In the genomic region with DNA sequence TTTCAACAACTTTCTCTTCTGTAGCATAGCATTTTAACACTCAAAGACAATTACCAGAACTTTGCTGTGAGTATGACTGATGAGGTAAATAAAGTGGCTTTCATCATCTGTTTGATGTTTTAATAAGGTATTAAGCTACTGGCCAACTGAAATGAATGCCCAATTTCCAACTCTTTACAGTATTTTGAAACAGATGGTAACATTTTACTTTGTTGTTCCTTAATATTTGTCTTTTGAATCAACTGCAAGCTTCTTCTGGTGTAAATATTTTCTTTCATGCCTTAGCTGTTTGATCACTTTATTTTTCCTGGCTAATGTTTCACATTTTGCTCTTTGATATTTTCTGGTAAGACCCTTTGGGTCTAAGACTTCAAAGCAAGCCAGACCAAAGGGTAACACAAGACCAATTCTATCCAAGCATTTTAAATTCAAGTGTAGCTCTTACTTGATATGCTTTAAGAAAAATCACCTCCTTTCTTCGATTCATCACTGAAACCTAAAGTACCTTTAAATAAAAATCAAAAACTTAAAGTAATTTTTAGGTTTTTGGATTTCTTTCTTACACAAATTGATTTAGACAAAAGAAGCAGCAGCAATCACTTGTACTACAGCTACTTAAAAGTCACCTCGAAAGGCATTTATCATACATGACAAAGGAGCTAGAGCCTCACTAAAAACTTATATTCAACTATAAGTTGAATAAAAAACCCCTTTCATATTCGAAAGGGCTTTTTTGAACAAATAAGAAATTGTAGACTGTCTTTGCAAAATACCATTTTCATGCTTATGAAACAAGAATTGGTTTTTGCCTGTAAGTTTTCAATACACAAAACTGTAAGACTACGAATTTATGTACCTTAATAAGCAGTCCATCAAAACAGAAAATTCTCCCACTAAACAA, we compare ENCODE assay signal across 23 cellular contexts. TPM values are rescaled to one million over a fixed set of nuclear protein-coding genes. Genes with fewer than 3 reads are reported as not detected.
DNase-seq lines count a peak whose midpoint lies in the region; TF ChIP-seq lines count a peak whose summit lies in the region.
"Had no signal": no experiment of that assay in that cellular context is flagged by ENCODE, and none has a peak within 500 bp of the region (broad histone marks: within the 10 kb centered on the region; RNA-seq: fewer than 3 reads in every experiment).

No MANE protein-coding gene starts in this region.

- no peak overlapping the region for H3K14ac ChIP-seq in mesenchymal stem cell (ENCODE audit: low read length in 2 of 2)

- no peak overlapping the region for H4K8ac ChIP-seq in mesenchymal stem cell (ENCODE audit: low read length)

- no peak overlapping the region for H3K18ac ChIP-seq in mesenchymal stem cell (ENCODE audit: low read depth in 1 of 2, low read length in 2 of 2)

- peaks cover 7% of the 10 kb centered on the region for H3K79me1 ChIP-seq in mesenchymal stem cell (replicated peaks; ENCODE audit: low read length, poor library complexity, severe bottlenecking)

- TF ChIP-seq CTCF in endodermal cell (conservative IDR thresholded peaks at IDR 0.05), result no peak

- H3K23ac ChIP-seq in mesenchymal stem cell (ENCODE audit: low read length in 2 of 2), result no peak overlapping the region

- H2BK5ac ChIP-seq in mesenchymal stem cell (ENCODE audit: low read depth, low read length, poor library complexity, severe bottlenecking), result no peak overlapping the region

- H3K4me3 ChIP-seq in endodermal cell (ENCODE audit: low read length) (no peak overlapping the region), mesenchymal stem cell (ENCODE audit: insufficient read depth in 1 of 2, low read depth in 1 of 2, low read length in 2 of 2) (no peak overlapping the region)
- no peak overlapping the region for H3K4me3 ChIP-seq in CD4-positive, alpha-beta memory T cell (ENCODE audit: low read length in 2 of 2)
- no peak overlapping the region for H3K4me3 ChIP-seq in CD8-positive, alpha-beta memory T cell (ENCODE audit: low read length)
- H3K4me3 ChIP-seq: coronary artery, heart right ventricle, prostate gland, SK-N-MC, suprapubic skin had no signal

- H2AK5ac ChIP-seq in mesenchymal stem cell (ENCODE audit: low read length, severe bottlenecking), result no peak overlapping the region

- H3K4me2 ChIP-seq in mesenchymal stem cell (ENCODE audit: low read length, poor library complexity, severe bottlenecking), result no peak overlapping the region
- H3K4me2 ChIP-seq: KMS-11 had no signal

- no peak overlapping the region for H3K4me3 Mint-ChIP-seq in endodermal cell
- H3K4me3 Mint-ChIP-seq in CD4-positive, alpha-beta memory T cell, result no peak overlapping the region
- H3K4me3 Mint-ChIP-seq in CD8-positive, alpha-beta memory T cell, result no peak overlapping the region
- H3K4me3 Mint-ChIP-seq: activated B cell treated with CpG ODN at 0.5 μM for 24 hours; activated CD4-positive, alpha-beta memory T cell treated with anti-CD3 and anti-CD28 coated beads for 36 hours; stimulated activated memory B cell treated with anti-CD40 and anti-IgM and Interleukin-4, amounts not matched to agents 10 μg/mL and 1 μg/mL and 100 μg/mL, for 72 hours had no signal

- H3K27me3 ChIP-seq in endodermal cell (ENCODE audit: control insufficient read depth, insufficient read depth, low read length, poor library complexity, severe bottlenecking) (no peaks in the 10 kb centered on the region), mesenchymal stem cell (ENCODE audit: control insufficient read depth in 1 of 2, insufficient read depth in 1 of 2, low read length in 2 of 2) (no peaks in the 10 kb centered on the region)
- H3K27me3 ChIP-seq in CD4-positive, alpha-beta memory T cell (ENCODE audit: insufficient read depth, low read length), result no peaks in the 10 kb centered on the region
- H3K27me3 ChIP-seq in CD8-positive, alpha-beta memory T cell (ENCODE audit: insufficient read depth, low read length, poor library complexity, severe bottlenecking), result no peaks in the 10 kb centered on the region
- H3K27me3 ChIP-seq: heart right ventricle, suprapubic skin had no signal

- H2BK12ac ChIP-seq in mesenchymal stem cell (ENCODE audit: low read length in 2 of 2), result no peak overlapping the region

- no peak overlapping the region for H3K27ac ChIP-seq in endodermal cell (ENCODE audit: low read depth, low read length)
- no peak overlapping the region for H3K27ac ChIP-seq in mesenchymal stem cell (ENCODE audit: low read length, poor library complexity, severe bottlenecking)
- H3K27ac ChIP-seq in CD4-positive, alpha-beta memory T cell (ENCODE audit: low read depth, low read length), result no peak overlapping the region
- no peak overlapping the region for H3K27ac ChIP-seq in CD8-positive, alpha-beta memory T cell (ENCODE audit: low read depth, low read length)
- H3K27ac ChIP-seq: coronary artery, heart right ventricle, KMS-11, prostate gland, RWPE1, SK-N-MC, suprapubic skin had no signal

- POLR2A ChIA-PET in CD4-positive, alpha-beta memory T cell (lab: Charles Lee; ENCODE audit: partially characterized antibody), result no interaction called here
- POLR2A ChIA-PET in CD8-positive, alpha-beta memory T cell (lab: Charles Lee), result no interaction called here

- intact Hi-C loops in CD4-positive, alpha-beta memory T cell (cut with micrococcal nuclease), result no loop called here

- 87 to 100% methylated on average over 2 to 4 of the region's 4 CpGs for WGBS in endodermal cell (ENCODE audit: insufficient coverage in 1 of 2, insufficient read length in 1 of 2), 2 experiments
- 100% methylated on average over 1 of the region's 4 CpGs for WGBS in mesenchymal stem cell

- DNase-seq in AG20443 (ENCODE audit: low spot score) (peak; percentile 25), HuH-7 (ENCODE audit: low spot score) (peak; percentile 3), endodermal cell (no peak), mesenchymal stem cell (no peak), SKM-1 treated with dmso at 0.1 percent for 144 hours (lab: John Stamatoyannopoulos, UW; ENCODE audit: unreplicated experiment) (no peak), inferior parietal cortex (ENCODE audit: extremely low spot score) (no peak)
- DNase-seq in CD4-positive, alpha-beta memory T cell, result no peak
- no peak for DNase-seq in CD8-positive, alpha-beta memory T cell
- DNase-seq: activated B cell treated with CpG ODN at 0.5 μM for 24 hours; activated CD4-positive, alpha-beta memory T cell treated with anti-CD3 and anti-CD28 coated beads for 36 hours; activated effector memory CD4-positive, alpha-beta T cell treated with Interleukin-2 at 50 U/mL for 16 hours; DMS79; heart right ventricle; NCI-H187; NCI-H748 treated with DMSO at 0.1 percent for 48 hours; T1000 had no signal

- no peak overlapping the region for H2BK120ac ChIP-seq in mesenchymal stem cell (ENCODE audit: low read depth, low read length)

- H3K4me1 ChIP-seq in endodermal cell (ENCODE audit: control insufficient read depth, insufficient read depth, low read length) (no peaks in the 10 kb centered on the region), mesenchymal stem cell (ENCODE audit: control insufficient read depth, insufficient read depth, low read depth, low read length) (no peaks in the 10 kb centered on the region)
- H3K4me1 ChIP-seq in CD4-positive, alpha-beta memory T cell (ENCODE audit: insufficient read depth, low read length), result no peaks in the 10 kb centered on the region
- H3K4me1 ChIP-seq in CD8-positive, alpha-beta memory T cell (ENCODE audit: insufficient read depth, low read length), result no peaks in the 10 kb centered on the region
- H3K4me1 ChIP-seq: heart right ventricle, prostate gland, suprapubic skin had no signal

- CTCF ChIA-PET in CD4-positive, alpha-beta memory T cell (lab: Charles Lee; ENCODE audit: partially characterized antibody), result no interaction called here
- CTCF ChIA-PET in CD8-positive, alpha-beta memory T cell (lab: Charles Lee), result no interaction called here

- H3K27me3 Mint-ChIP-seq in endodermal cell (ENCODE audit: insufficient read depth), result no peaks in the 10 kb centered on the region
- no peaks in the 10 kb centered on the region for H3K27me3 Mint-ChIP-seq in CD4-positive, alpha-beta memory T cell
- H3K27me3 Mint-ChIP-seq in CD8-positive, alpha-beta memory T cell, result no peaks in the 10 kb centered on the region
- H3K27me3 Mint-ChIP-seq: activated B cell treated with CpG ODN at 0.5 μM for 24 hours; activated CD4-positive, alpha-beta memory T cell treated with anti-CD3 and anti-CD28 coated beads for 36 hours; stimulated activated memory B cell treated with anti-CD40 and anti-IgM and Interleukin-4, amounts not matched to agents 10 μg/mL and 1 μg/mL and 100 μg/mL, for 72 hours had no signal

- no peaks in the 10 kb centered on the region for H3K4me1 Mint-ChIP-seq in endodermal cell
- H3K4me1 Mint-ChIP-seq in CD4-positive, alpha-beta memory T cell, result peaks cover 0 to 3% (median 0%) of the 10 kb centered on the region in 4 donors
- H3K4me1 Mint-ChIP-seq in CD8-positive, alpha-beta memory T cell, result no peaks in the 10 kb centered on the region
- H3K4me1 Mint-ChIP-seq: activated B cell treated with CpG ODN at 0.5 μM for 24 hours; stimulated activated memory B cell treated with anti-CD40 and anti-IgM and Interleukin-4, amounts not matched to agents 10 μg/mL and 1 μg/mL and 100 μg/mL, for 72 hours had no signal

- no peak overlapping the region for H4K91ac ChIP-seq in mesenchymal stem cell (ENCODE audit: low read length)

- H3K36me3 Mint-ChIP-seq in endodermal cell (ENCODE audit: low read depth), result peaks cover 5% of the 10 kb centered on the region
- peaks cover 13 to 24% of the 10 kb centered on the region in 2 donors for H3K36me3 Mint-ChIP-seq in CD4-positive, alpha-beta memory T cell
- peaks cover 0 to 39% (median 7%) of the 10 kb centered on the region in 3 donors for H3K36me3 Mint-ChIP-seq in CD8-positive, alpha-beta memory T cell
- H3K36me3 Mint-ChIP-seq: activated CD4-positive, alpha-beta memory T cell treated with anti-CD3 and anti-CD28 coated beads for 36 hours had no signal

- peak overlapping the region; percentile 52 for H3K27ac Mint-ChIP-seq in endodermal cell
- H3K27ac Mint-ChIP-seq in CD4-positive, alpha-beta memory T cell, result no peak overlapping the region
- no peak overlapping the region for H3K27ac Mint-ChIP-seq in CD8-positive, alpha-beta memory T cell
- H3K27ac Mint-ChIP-seq: activated B cell treated with CpG ODN at 0.5 μM for 24 hours; activated CD4-positive, alpha-beta memory T cell treated with anti-CD3 and anti-CD28 coated beads for 36 hours; stimulated activated memory B cell treated with anti-CD40 and anti-IgM and Interleukin-4, amounts not matched to agents 10 μg/mL and 1 μg/mL and 100 μg/mL, for 72 hours had no signal

- no peak overlapping the region for H3K4ac ChIP-seq in mesenchymal stem cell (ENCODE audit: low read depth in 1 of 2, low read length in 2 of 2)

- H3K9ac ChIP-seq in endodermal cell (ENCODE audit: extremely low read depth, low read length, poor library complexity, severe bottlenecking), result no peak overlapping the region
- H3K9ac ChIP-seq in mesenchymal stem cell (ENCODE audit: low read length), result peak overlapping the region; percentile 19
- H3K9ac ChIP-seq: KMS-11 had no signal

- peaks cover 6% of the 10 kb centered on the region for H3K36me3 ChIP-seq in endodermal cell (ENCODE audit: control insufficient read depth, insufficient read depth, low read length)
- peaks cover 16 to 17% of the 10 kb centered on the region in 2 experiments for H3K36me3 ChIP-seq in mesenchymal stem cell (ENCODE audit: control insufficient read depth in 1 of 2, insufficient read depth in 2 of 2, low read depth in 1 of 2, low read length in 2 of 2)
- no peaks in the 10 kb centered on the region for H3K36me3 ChIP-seq in CD4-positive, alpha-beta memory T cell (ENCODE audit: insufficient read depth, low read length)
- no peaks in the 10 kb centered on the region for H3K36me3 ChIP-seq in CD8-positive, alpha-beta memory T cell (ENCODE audit: insufficient read depth, low read length)
- H3K36me3 ChIP-seq: prostate gland had no signal

- H2BK15ac ChIP-seq in mesenchymal stem cell (ENCODE audit: low read depth, poor library complexity, severe bottlenecking), result no peak overlapping the region

- H3K9me3 Mint-ChIP-seq in endodermal cell, result no peaks in the 10 kb centered on the region
- H3K9me3 Mint-ChIP-seq in CD4-positive, alpha-beta memory T cell, result no peaks in the 10 kb centered on the region
- H3K9me3 Mint-ChIP-seq in CD8-positive, alpha-beta memory T cell, result no peaks in the 10 kb centered on the region
- H3K9me3 Mint-ChIP-seq: activated B cell treated with CpG ODN at 0.5 μM for 24 hours; activated CD4-positive, alpha-beta memory T cell treated with anti-CD3 and anti-CD28 coated beads for 36 hours; stimulated activated memory B cell treated with anti-CD40 and anti-IgM and Interleukin-4, amounts not matched to agents 10 μg/mL and 1 μg/mL and 100 μg/mL, for 72 hours had no signal

- no peak overlapping the region for H2AFZ ChIP-seq in mesenchymal stem cell (ENCODE audit: low read depth, low read length)

- H3K9me3 ChIP-seq in endodermal cell (ENCODE audit: control insufficient read depth, low read length) (no peaks in the 10 kb centered on the region), mesenchymal stem cell (ENCODE audit: control insufficient read depth, low read length) (no peaks in the 10 kb centered on the region)
- H3K9me3 ChIP-seq in CD4-positive, alpha-beta memory T cell (ENCODE audit: control insufficient read depth in 1 of 2, low read length in 2 of 2), result no peaks in the 10 kb centered on the region
- no peaks in the 10 kb centered on the region for H3K9me3 ChIP-seq in CD8-positive, alpha-beta memory T cell (ENCODE audit: low read length)
- H3K9me3 ChIP-seq: heart right ventricle, prostate gland, suprapubic skin had no signal

RNA-seq across cellular contexts. Expression of a gene that starts 57.6 kb away (rescaled TPM):
- 10 to 100 TPM; 48.3 to 52.9 TPM for total RNA-seq in endodermal cell
- 30.0 TPM for polyA plus RNA-seq in endodermal cell (2013, experiment 1 of 2)
- 28.4 TPM for polyA plus RNA-seq in endodermal cell (2013, experiment 2 of 2)
- polyA plus RNA-seq in mesenchymal stem cell (2013, experiment 1 of 2), result 8.5 TPM
- 7.4 TPM for polyA plus RNA-seq in mesenchymal stem cell (2013, experiment 2 of 2)
- 10 to 100 TPM; 61.3 to 62.3 TPM for total RNA-seq in CD4-positive, alpha-beta memory T cell
- 10 to 100 TPM; 23.7 to 24.9 TPM for polyA plus RNA-seq in CD4-positive, alpha-beta memory T cell
- total RNA-seq in CD8-positive, alpha-beta memory T cell, result 10 to 100 TPM; 21.7 to 23.9 TPM
- polyA plus RNA-seq in CD8-positive, alpha-beta memory T cell, result 21.0 TPM

RNA-seq across cellular contexts. Expression of a gene that starts 58.0 kb away (rescaled TPM):
- 10 to 100 TPM; 46.0 to 58.9 TPM for total RNA-seq in endodermal cell
- 44.3 TPM for polyA plus RNA-seq in endodermal cell (2013, experiment 1 of 2)
- 46.6 TPM for polyA plus RNA-seq in endodermal cell (2013, experiment 2 of 2)
- 90.8 TPM for polyA plus RNA-seq in mesenchymal stem cell (2013, experiment 1 of 2)
- 93.7 TPM for polyA plus RNA-seq in mesenchymal stem cell (2013, experiment 2 of 2)
- total RNA-seq in CD4-positive, alpha-beta memory T cell, result 10 to 100 TPM; 47.0 to 51.9 TPM
- 10 to 100 TPM; 72.6 to 95.9 TPM for polyA plus RNA-seq in CD4-positive, alpha-beta memory T cell
- 10 to 100 TPM; 66.5 to 67.9 TPM for total RNA-seq in CD8-positive, alpha-beta memory T cell
- polyA plus RNA-seq in CD8-positive, alpha-beta memory T cell, result 67.0 TPM

Comparison
In these comparisons a context has a peak if more than half of its experiments do, and no peak if none do; other contexts are left out.
1. DNase-seq: peak in AG20443 (single experiment) and HuH-7 (single experiment); none in endodermal cell (single experiment), mesenchymal stem cell (single experiment), SKM-1 treated with dmso at 0.1 percent for 144 hours (single experiment), CD4-positive, alpha-beta memory T cell (0 of 5), inferior parietal cortex (single experiment) and CD8-positive, alpha-beta memory T cell (0 of 5).